1 cellular context compared by ENCODE assay signal in the genomic region with DNA sequence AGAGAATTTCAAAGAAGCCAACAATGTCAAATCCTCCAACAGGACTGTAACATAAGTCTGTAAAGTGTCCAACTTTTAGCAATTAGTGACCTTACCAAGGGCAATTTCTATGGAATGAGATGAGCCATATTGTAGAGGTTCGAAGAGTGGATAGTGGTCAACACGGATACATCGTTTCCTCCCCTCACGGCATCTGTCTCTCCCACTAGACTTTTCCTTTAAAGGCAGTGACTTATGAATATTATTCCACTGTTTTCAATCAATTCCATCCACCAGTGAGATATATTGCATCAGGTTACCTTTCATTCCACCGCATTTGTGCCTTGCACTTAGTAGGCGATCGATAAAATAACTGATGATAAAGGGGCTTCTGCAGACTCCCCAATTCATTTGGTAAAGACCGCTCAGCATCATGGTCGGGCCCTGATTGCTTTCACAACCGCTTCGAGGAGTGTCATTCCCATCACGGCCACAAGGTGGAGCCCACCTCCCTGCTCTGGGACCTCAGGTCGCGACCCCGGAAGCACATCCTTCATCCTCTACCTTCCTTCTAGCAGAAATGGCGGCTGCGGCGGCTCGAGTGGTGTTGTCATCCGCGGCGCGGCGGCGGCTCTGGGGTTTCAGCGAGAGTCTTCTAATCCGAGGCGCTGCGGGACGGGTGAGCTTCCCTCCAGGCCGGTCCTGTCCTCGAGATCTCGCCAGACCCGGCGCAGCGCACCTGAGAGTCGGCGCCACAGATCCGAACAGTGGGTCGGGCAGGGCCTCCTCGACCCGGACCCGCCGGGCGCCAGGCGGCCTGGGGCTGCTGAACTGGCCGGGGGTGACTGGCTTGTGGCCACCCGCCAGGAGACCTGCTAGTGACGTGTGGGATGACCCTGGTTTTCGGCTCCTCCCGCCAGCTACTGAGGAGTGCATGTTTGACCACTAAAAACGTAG.
A peak's percentile ranks its signal among the peaks of the same experiment; 100 is the strongest.
TF ChIP-seq lines count a peak whose summit lies in the region.

PMPCB (plus strand) TSS at position 535 of the 936 bp plus-strand sequence; CDS start at position 560, 25 bp downstream.

TF ChIP-seq in HepG2, 621 proteins besides CTCF, POLR2A, EP300 and RAD21 (continued from another document and continues in another):
- TF ChIP-seq E2F2 (CRISPR knock-in tag; IDR thresholded peaks at IDR 0.05; ENCODE audit: borderline replicate concordance) (0 out of 2 replicates have a peak, but pooled peaks have one; percentile 36), STAT5B (CRISPR knock-in tag; IDR thresholded peaks at IDR 0.05) (peak; percentile 76; the same call in 1 of the 2 replicates), KDM2A (CRISPR knock-in tag; IDR thresholded peaks at IDR 0.05; ENCODE audit: borderline replicate concordance, low read depth) (peak; percentile 90), ZNF562 (CRISPR knock-in tag; IDR thresholded peaks at IDR 0.05; ENCODE audit: borderline replicate concordance) (no peak), BHLHE40 (IDR thresholded peaks at IDR 0.05; ENCODE audit: low read length) (peak; percentile 57), NKX3-1 (CRISPR knock-in tag; IDR thresholded peaks at IDR 0.05) (0 out of 2 replicates have a peak, but pooled peaks have one; percentile 42), EHMT2 (IDR thresholded peaks at IDR 0.05; ENCODE audit: borderline replicate concordance, low read depth, low read length) (no peak), ADNP (CRISPR knock-in tag; IDR thresholded peaks at IDR 0.05) (no peak), ZNF431 (CRISPR knock-in tag; IDR thresholded peaks at IDR 0.05; ENCODE audit: borderline replicate concordance, low read depth) (no peak), ATRX (CRISPR knock-in tag; IDR thresholded peaks at IDR 0.05; ENCODE audit: borderline replicate concordance) (no peak), ZNF235 (CRISPR knock-in tag; IDR thresholded peaks at IDR 0.05; ENCODE audit: borderline replicate concordance) (no peak; the same call in 1 of the 2 replicates), HNRNPH1 (optimal IDR thresholded peaks at IDR 0.05; ENCODE audit: low read depth, low read length) (no peak), ZNF446 (CRISPR knock-in tag; IDR thresholded peaks at IDR 0.05) (no peak), NR2F2 (IDR thresholded peaks at IDR 0.05; ENCODE audit: borderline replicate concordance, low read depth) (peak; percentile 84), ZNF740 (CRISPR knock-in tag; IDR thresholded peaks at IDR 0.05) (no peak; the same call in 1 of the 2 replicates), GZF1 (CRISPR knock-in tag; IDR thresholded peaks at IDR 0.05) (no peak), HOXA5 (CRISPR knock-in tag; IDR thresholded peaks at IDR 0.05) (peak; percentile 89), ZNF792 (CRISPR knock-in tag; IDR thresholded peaks at IDR 0.05) (peak; percentile 75; the same call in 1 of the 2 replicates), REL (CRISPR knock-in tag; conservative IDR thresholded peaks at IDR 0.05) (no peak), CREM (IDR thresholded peaks at IDR 0.05) (no peak; the same call in 1 of the 2 replicates), CREM (CRISPR knock-in tag; IDR thresholded peaks at IDR 0.05) (0 out of 2 replicates have a peak, but pooled peaks have one; percentile 13), ZNF30 (CRISPR knock-in tag; IDR thresholded peaks at IDR 0.05) (no peak), ZBTB21 (CRISPR knock-in tag; IDR thresholded peaks at IDR 0.05) (no peak), ZBTB1 (CRISPR knock-in tag; IDR thresholded peaks at IDR 0.05; ENCODE audit: borderline replicate concordance) (no peak), POLR2AphosphoS2 (IDR thresholded peaks at IDR 0.05; ENCODE audit: low read depth, low read length) (no peak), IRF9 (CRISPR knock-in tag; IDR thresholded peaks at IDR 0.05; ENCODE audit: borderline replicate concordance) (peak; percentile 70; the same call in 1 of the 2 replicates), BCL6 (CRISPR knock-in tag; IDR thresholded peaks at IDR 0.05) (peak; percentile 33; the same call in 1 of the 2 replicates), PLRG1 (conservative IDR thresholded peaks at IDR 0.05) (no peak), ZSCAN30 (CRISPR knock-in tag; IDR thresholded peaks at IDR 0.05) (no peak), KLF15 (CRISPR knock-in tag; IDR thresholded peaks at IDR 0.05; ENCODE audit: borderline replicate concordance) (peak; percentile 79; the same call in 1 of the 2 replicates), HNRNPK (IDR thresholded peaks at IDR 0.05; ENCODE audit: low read depth, low read length, poor library complexity, severe bottlenecking) (no peak), ZNF20 (CRISPR knock-in tag; IDR thresholded peaks at IDR 0.05) (no peak)
- TF ChIP-seq, protein P1, sequence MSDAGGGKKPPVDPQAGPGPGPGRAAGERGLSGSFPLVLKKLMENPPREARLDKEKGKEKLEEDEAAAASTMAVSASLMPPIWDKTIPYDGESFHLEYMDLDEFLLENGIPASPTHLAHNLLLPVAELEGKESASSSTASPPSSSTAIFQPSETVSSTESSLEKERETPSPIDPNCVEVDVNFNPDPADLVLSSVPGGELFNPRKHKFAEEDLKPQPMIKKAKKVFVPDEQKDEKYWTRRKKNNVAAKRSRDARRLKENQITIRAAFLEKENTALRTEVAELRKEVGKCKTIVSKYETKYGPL (CRISPR knock-in tag; IDR thresholded peaks at IDR 0.05): 0 out of 2 replicates have a peak, but pooled peaks have one; percentile 36
- TF ChIP-seq, protein P2, sequence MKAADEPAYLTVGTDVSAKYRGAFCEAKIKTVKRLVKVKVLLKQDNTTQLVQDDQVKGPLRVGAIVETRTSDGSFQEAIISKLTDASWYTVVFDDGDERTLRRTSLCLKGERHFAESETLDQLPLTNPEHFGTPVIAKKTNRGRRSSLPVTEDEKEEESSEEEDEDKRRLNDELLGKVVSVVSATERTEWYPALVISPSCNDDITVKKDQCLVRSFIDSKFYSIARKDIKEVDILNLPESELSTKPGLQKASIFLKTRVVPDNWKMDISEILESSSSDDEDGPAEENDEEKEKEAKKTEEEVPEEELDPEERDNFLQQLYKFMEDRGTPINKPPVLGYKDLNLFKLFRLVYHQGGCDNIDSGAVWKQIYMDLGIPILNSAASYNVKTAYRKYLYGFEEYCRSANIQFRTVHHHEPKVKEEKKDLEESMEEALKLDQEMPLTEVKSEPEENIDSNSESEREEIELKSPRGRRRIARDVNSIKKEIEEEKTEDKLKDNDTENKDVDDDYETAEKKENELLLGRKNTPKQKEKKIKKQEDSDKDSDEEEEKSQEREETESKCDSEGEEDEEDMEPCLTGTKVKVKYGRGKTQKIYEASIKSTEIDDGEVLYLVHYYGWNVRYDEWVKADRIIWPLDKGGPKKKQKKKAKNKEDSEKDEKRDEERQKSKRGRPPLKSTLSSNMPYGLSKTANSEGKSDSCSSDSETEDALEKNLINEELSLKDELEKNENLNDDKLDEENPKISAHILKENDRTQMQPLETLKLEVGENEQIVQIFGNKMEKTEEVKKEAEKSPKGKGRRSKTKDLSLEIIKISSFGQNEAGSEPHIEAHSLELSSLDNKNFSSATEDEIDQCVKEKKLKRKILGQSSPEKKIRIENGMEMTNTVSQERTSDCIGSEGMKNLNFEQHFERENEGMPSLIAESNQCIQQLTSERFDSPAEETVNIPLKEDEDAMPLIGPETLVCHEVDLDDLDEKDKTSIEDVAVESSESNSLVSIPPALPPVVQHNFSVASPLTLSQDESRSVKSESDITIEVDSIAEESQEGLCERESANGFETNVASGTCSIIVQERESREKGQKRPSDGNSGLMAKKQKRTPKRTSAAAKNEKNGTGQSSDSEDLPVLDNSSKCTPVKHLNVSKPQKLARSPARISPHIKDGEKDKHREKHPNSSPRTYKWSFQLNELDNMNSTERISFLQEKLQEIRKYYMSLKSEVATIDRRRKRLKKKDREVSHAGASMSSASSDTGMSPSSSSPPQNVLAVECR (CRISPR knock-in tag; IDR thresholded peaks at IDR 0.05; ENCODE audit: borderline replicate concordance): peak; percentile 92; the same call in 1 of the 2 replicates
- TF ChIP-seq, protein P3, sequence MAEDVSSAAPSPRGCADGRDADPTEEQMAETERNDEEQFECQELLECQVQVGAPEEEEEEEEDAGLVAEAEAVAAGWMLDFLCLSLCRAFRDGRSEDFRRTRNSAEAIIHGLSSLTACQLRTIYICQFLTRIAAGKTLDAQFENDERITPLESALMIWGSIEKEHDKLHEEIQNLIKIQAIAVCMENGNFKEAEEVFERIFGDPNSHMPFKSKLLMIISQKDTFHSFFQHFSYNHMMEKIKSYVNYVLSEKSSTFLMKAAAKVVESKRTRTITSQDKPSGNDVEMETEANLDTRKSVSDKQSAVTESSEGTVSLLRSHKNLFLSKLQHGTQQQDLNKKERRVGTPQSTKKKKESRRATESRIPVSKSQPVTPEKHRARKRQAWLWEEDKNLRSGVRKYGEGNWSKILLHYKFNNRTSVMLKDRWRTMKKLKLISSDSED (CRISPR knock-in tag; IDR thresholded peaks at IDR 0.05): no peak
- TF ChIP-seq, protein P4, sequence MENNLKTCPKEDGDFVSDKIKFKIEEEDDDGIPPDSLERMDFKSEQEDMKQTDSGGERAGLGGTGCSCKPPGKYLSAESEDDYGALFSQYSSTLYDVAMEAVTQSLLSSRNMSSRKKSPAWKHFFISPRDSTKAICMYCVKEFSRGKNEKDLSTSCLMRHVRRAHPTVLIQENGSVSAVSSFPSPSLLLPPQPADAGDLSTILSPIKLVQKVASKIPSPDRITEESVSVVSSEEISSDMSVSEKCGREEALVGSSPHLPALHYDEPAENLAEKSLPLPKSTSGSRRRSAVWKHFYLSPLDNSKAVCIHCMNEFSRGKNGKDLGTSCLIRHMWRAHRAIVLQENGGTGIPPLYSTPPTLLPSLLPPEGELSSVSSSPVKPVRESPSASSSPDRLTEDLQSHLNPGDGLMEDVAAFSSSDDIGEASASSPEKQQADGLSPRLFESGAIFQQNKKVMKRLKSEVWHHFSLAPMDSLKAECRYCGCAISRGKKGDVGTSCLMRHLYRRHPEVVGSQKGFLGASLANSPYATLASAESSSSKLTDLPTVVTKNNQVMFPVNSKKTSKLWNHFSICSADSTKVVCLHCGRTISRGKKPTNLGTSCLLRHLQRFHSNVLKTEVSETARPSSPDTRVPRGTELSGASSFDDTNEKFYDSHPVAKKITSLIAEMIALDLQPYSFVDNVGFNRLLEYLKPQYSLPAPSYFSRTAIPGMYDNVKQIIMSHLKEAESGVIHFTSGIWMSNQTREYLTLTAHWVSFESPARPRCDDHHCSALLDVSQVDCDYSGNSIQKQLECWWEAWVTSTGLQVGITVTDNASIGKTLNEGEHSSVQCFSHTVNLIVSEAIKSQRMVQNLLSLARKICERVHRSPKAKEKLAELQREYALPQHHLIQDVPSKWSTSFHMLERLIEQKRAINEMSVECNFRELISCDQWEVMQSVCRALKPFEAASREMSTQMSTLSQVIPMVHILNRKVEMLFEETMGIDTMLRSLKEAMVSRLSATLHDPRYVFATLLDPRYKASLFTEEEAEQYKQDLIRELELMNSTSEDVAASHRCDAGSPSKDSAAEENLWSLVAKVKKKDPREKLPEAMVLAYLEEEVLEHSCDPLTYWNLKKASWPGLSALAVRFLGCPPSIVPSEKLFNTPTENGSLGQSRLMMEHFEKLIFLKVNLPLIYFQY (CRISPR knock-in tag; IDR thresholded peaks at IDR 0.05; ENCODE audit: borderline replicate concordance): peak; percentile 94
- TF ChIP-seq, protein P5, sequence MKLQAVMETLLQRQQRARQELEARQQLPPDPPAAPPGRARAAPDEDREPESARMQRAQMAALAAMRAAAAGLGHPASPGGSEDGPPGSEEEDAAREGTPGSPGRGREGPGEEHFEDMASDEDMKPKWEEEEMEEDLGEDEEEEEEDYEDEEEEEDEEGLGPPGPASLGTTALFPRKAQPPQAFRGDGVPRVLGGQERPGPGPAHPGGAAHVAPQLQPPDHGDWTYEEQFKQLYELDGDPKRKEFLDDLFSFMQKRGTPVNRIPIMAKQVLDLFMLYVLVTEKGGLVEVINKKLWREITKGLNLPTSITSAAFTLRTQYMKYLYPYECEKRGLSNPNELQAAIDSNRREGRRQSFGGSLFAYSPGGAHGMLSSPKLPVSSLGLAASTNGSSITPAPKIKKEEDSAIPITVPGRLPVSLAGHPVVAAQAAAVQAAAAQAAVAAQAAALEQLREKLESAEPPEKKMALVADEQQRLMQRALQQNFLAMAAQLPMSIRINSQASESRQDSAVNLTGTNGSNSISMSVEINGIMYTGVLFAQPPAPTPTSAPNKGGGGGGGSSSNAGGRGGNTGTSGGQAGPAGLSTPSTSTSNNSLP (IDR thresholded peaks at IDR 0.05; ENCODE audit: low read depth, low read length): peak; percentile 46; the same call in 1 of the 2 replicates
- TF ChIP-seq, protein P6, sequence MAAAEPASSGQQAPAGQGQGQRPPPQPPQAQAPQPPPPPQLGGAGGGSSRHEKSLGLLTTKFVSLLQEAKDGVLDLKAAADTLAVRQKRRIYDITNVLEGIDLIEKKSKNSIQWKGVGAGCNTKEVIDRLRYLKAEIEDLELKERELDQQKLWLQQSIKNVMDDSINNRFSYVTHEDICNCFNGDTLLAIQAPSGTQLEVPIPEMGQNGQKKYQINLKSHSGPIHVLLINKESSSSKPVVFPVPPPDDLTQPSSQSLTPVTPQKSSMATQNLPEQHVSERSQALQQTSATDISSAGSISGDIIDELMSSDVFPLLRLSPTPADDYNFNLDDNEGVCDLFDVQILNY (CRISPR knock-in tag; conservative IDR thresholded peaks at IDR 0.05): no peak
- TF ChIP-seq, protein P7, sequence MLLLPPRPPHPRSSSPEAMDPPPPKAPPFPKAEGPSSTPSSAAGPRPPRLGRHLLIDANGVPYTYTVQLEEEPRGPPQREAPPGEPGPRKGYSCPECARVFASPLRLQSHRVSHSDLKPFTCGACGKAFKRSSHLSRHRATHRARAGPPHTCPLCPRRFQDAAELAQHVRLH (CRISPR knock-in tag; IDR thresholded peaks at IDR 0.05; ENCODE audit: borderline replicate concordance, low read depth): peak; percentile 90
- TF ChIP-seq, protein P8, sequence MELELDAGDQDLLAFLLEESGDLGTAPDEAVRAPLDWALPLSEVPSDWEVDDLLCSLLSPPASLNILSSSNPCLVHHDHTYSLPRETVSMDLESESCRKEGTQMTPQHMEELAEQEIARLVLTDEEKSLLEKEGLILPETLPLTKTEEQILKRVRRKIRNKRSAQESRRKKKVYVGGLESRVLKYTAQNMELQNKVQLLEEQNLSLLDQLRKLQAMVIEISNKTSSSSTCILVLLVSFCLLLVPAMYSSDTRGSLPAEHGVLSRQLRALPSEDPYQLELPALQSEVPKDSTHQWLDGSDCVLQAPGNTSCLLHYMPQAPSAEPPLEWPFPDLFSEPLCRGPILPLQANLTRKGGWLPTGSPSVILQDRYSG (CRISPR knock-in tag; IDR thresholded peaks at IDR 0.05): 0 out of 2 replicates have a peak, but pooled peaks have one; percentile 66
